ENCODE assay signal across 21 cellular contexts in the genomic region with DNA sequence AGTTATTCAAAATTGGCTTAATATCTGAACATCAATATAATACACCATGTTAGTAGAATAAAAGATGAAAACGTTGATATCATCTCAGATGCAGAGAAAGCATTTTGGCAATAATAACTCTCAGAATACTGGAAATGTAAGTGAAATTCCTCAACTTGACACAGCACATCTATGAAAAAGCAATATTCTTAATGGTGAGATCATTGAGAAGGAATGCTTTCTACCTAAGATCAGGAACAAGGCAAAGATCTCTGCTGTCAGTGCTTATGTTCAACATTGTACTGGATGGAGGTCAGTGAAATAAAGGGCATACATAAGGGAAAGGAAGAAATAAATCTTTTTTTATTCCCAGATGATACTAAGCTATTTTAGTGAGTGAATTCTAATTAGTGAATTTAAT. TPM values are rescaled to one million over a fixed set of nuclear protein-coding genes. Genes with fewer than 3 reads are reported as not detected.
A peak's percentile ranks its signal among the peaks of the same experiment; 100 is the strongest.
DNase-seq lines count a peak whose midpoint lies in the region; ATAC-seq, FAIRE-seq and TF ChIP-seq lines count a peak whose summit lies in the region.
"Had no signal": no experiment of that assay in that cellular context is flagged by ENCODE, and none has a peak within 500 bp of the region (broad histone marks: within the 10 kb centered on the region; RNA-seq: fewer than 3 reads in every experiment).

No MANE protein-coding gene starts in this region.

- H3K4me1 ChIP-seq in IMR-90 (ENCODE audit: control insufficient read depth, insufficient read depth, low read length) (no peaks in the 10 kb centered on the region), trophoblast cell (ENCODE audit: control insufficient read depth in 1 of 2, insufficient read depth in 2 of 2, low read length in 2 of 2) (no peaks in the 10 kb centered on the region)
- H3K4me1 ChIP-seq: BE2C, HAP-1 had no signal

- H2AK5ac ChIP-seq in IMR-90 (ENCODE audit: low read depth, low read length) (no peak overlapping the region), trophoblast cell (ENCODE audit: low read length) (no peak overlapping the region)

- H2BK12ac ChIP-seq in trophoblast cell (ENCODE audit: low read length), result no peak overlapping the region

- no CpG with 5 or more reads among the region's 1 CpG for WGBS in IMR-90 (ENCODE audit: extremely low coverage in 2 of 2, insufficient read length in 1 of 2), 2 experiments
- WGBS in trophoblast cell (ENCODE audit: extremely low coverage, insufficient coverage, insufficient read length), result no CpG with 5 or more reads among the region's 1 CpG

- no peak overlapping the region for H3K4me3 Mint-ChIP-seq in activated naive CD4-positive, alpha-beta T cell treated with anti-CD3 and anti-CD28 coated beads for 36 hours
- H3K4me3 Mint-ChIP-seq: CD4-positive, CD25-positive, alpha-beta regulatory T cell; CD8-positive, alpha-beta memory T cell; IgD-negative memory B cell had no signal

- TF ChIP-seq POLR2A in IMR-90 (IDR thresholded peaks at IDR 0.05; ENCODE audit: low read depth, low read length), result no peak

- H3K9me3 Mint-ChIP-seq in activated naive CD4-positive, alpha-beta T cell treated with anti-CD3 and anti-CD28 coated beads for 36 hours, result no peaks in the 10 kb centered on the region
- H3K9me3 Mint-ChIP-seq: CD8-positive, alpha-beta memory T cell; IgD-negative memory B cell had no signal

- H3K36me3 ChIP-seq in IMR-90 (ENCODE audit: control insufficient read depth, insufficient read depth, low read length), result no peaks in the 10 kb centered on the region
- H3K36me3 ChIP-seq in bronchial epithelial cell (ENCODE audit: control insufficient read depth, insufficient read depth, low read length), result no peaks in the 10 kb centered on the region
- no peaks in the 10 kb centered on the region for H3K36me3 ChIP-seq in trophoblast cell (ENCODE audit: control insufficient read depth in 1 of 2, insufficient read depth in 2 of 2, low read length in 2 of 2)

- H3K9ac ChIP-seq in IMR-90 (ENCODE audit: low read depth, low read length) (no peak overlapping the region), trophoblast cell (ENCODE audit: low read length) (no peak overlapping the region)
- H3K9ac ChIP-seq: GM23248 had no signal

- in situ Hi-C loops in IMR-90 (cut with MboI; ENCODE audit: low sequenced_read_pairs), result no loop called here

- no peaks in the 10 kb centered on the region for H3K27me3 Mint-ChIP-seq in activated naive CD4-positive, alpha-beta T cell treated with anti-CD3 and anti-CD28 coated beads for 36 hours (ENCODE audit: low read depth)
- H3K27me3 Mint-ChIP-seq: CD4-positive, CD25-positive, alpha-beta regulatory T cell; CD8-positive, alpha-beta memory T cell; IgD-negative memory B cell had no signal

- BruUV-seq in IMR-90 (replicated peaks; lab: Mats Ljungman, UMichigan), result no TSS peak

- H3K18ac ChIP-seq in IMR-90 (ENCODE audit: low read depth, low read length) (no peak overlapping the region), trophoblast cell (ENCODE audit: low read length) (no peak overlapping the region)

- TF ChIP-seq CTCF in IMR-90 (conservative IDR thresholded peaks at IDR 0.05; ENCODE audit: low read depth, low read length) (no peak), bronchial epithelial cell (IDR thresholded peaks at IDR 0.05; ENCODE audit: insufficient read depth, low read length, severe bottlenecking) (no peak)

- no peak overlapping the region for H2AK9ac ChIP-seq in IMR-90 (replicated peaks; ENCODE audit: low read depth, low read length, poor library complexity)

- no peak overlapping the region for H2BK15ac ChIP-seq in IMR-90 (ENCODE audit: low read depth, low read length)

- H3K79me1 ChIP-seq in IMR-90 (ENCODE audit: low read depth in 1 of 2, low read length in 2 of 2), result no peaks in the 10 kb centered on the region
- no peaks in the 10 kb centered on the region for H3K79me1 ChIP-seq in trophoblast cell (ENCODE audit: low read length)

- no peak overlapping the region for H4K5ac ChIP-seq in IMR-90 (ENCODE audit: low read depth, low read length)

- H3K36me3 Mint-ChIP-seq in activated naive CD4-positive, alpha-beta T cell treated with anti-CD3 and anti-CD28 coated beads for 36 hours (ENCODE audit: low read depth), result peaks cover 45% of the 10 kb centered on the region

- intact Hi-C loops in IMR-90 (cut with micrococcal nuclease), result no loop called here
- intact Hi-C loops in activated naive CD4-positive, alpha-beta T cell treated with anti-CD3 and anti-CD28 coated beads for 36 hours (cut with micrococcal nuclease), result no loop called here

- H3K4me1 Mint-ChIP-seq in activated naive CD4-positive, alpha-beta T cell treated with anti-CD3 and anti-CD28 coated beads for 36 hours (ENCODE audit: low read depth), result peaks cover 20% of the 10 kb centered on the region

- dilution Hi-C loops in IMR-90 (cut with HindIII; ENCODE audit: low sequenced_read_pairs, unreplicated experiment), result no loop called here

- H3K4me2 ChIP-seq in IMR-90 (ENCODE audit: low read depth, low read length), result no peak overlapping the region
- H3K4me2 ChIP-seq in trophoblast cell (ENCODE audit: low read length), result no peak overlapping the region

- CTCF ChIA-PET in IMR-90 (lab: Yijun Ruan, JAX), result interaction anchor here (0.8 kb wide), 1 partner anchor 10 kb away, joined by 3 read pairs; no protein-coding TSS in a partner anchor
- CTCF ChIA-PET in activated naive CD4-positive, alpha-beta T cell treated with anti-CD3 and anti-CD28 coated beads for 36 hours (lab: Charles Lee), result no interaction called here

- H3K23ac ChIP-seq in IMR-90 (ENCODE audit: low read depth, low read length), result no peak overlapping the region
- H3K23ac ChIP-seq in trophoblast cell (ENCODE audit: low read length), result no peak overlapping the region

- no peak overlapping the region for H2BK5ac ChIP-seq in IMR-90 (ENCODE audit: low read depth, low read length, poor library complexity, severe bottlenecking)
- H2BK5ac ChIP-seq in trophoblast cell (ENCODE audit: low read depth, low read length, poor library complexity), result no peak overlapping the region

- no peak overlapping the region for H3K56ac ChIP-seq in IMR-90 (ENCODE audit: extremely low read depth, insufficient read depth, low read length)

- FAIRE-seq in bronchial epithelial cell (lab: Jason Lieb, UNC), result no peak
- FAIRE-seq: A204.1, G401.6, GM12891, GM19239 had no signal

- H3K27me3 ChIP-seq in IMR-90 (ENCODE audit: control insufficient read depth, insufficient read depth, low read length) (no peaks in the 10 kb centered on the region), bronchial epithelial cell (ENCODE audit: control insufficient read depth, insufficient read depth, low read length) (no peaks in the 10 kb centered on the region), trophoblast cell (ENCODE audit: insufficient read depth, low read length) (no peaks in the 10 kb centered on the region)
- H3K27me3 ChIP-seq: BE2C had no signal

- ATAC-seq in IMR-90 (ENCODE audit: low read depth), result no peak

- H2BK120ac ChIP-seq in IMR-90 (ENCODE audit: low read depth, low read length) (no peak overlapping the region), trophoblast cell (ENCODE audit: insufficient read depth, low read length, poor library complexity) (no peak overlapping the region)

- no peak overlapping the region for H2BK20ac ChIP-seq in IMR-90 (ENCODE audit: low read depth, low read length)

- peak; percentile 5 for DNase-seq in IMR-90
- DNase-seq in bronchial epithelial cell (ENCODE audit: low read depth), result peak; percentile 44
- DNase-seq in iris pigment epithelial cell (ENCODE audit: low read depth), result peak; percentile 28
- peak; percentile 2 to 46 for DNase-seq in trophoblast cell
- no peak for DNase-seq in cerebellar nuclear complex (lab: John Stamatoyannopoulos, UW)
- DNase-seq in NCI-H2196 (lab: John Stamatoyannopoulos, UW; ENCODE audit: unreplicated experiment), result no peak
- no peak for DNase-seq in activated naive CD4-positive, alpha-beta T cell treated with anti-CD3 and anti-CD28 coated beads for 36 hours
- DNase-seq: ACHN; BE2C; C1 segment of cervical spinal cord; CD4-positive, CD25-positive, alpha-beta regulatory T cell; CD8-positive, alpha-beta memory T cell; COR-L47; GM23248 had no signal

- no peak overlapping the region for H4K12ac ChIP-seq in trophoblast cell (ENCODE audit: low read depth, low read length)

- no peaks in the 10 kb centered on the region for H4K20me1 ChIP-seq in IMR-90 (ENCODE audit: insufficient read depth, low read length)

- no peak overlapping the region for H2AFZ ChIP-seq in IMR-90 (replicated peaks; ENCODE audit: low read length, poor library complexity)
- no peak overlapping the region for H2AFZ ChIP-seq in trophoblast cell (ENCODE audit: insufficient read depth, low read length, poor library complexity)
- H2AFZ ChIP-seq: GM23248 had no signal

- H3K27ac Mint-ChIP-seq in activated naive CD4-positive, alpha-beta T cell treated with anti-CD3 and anti-CD28 coated beads for 36 hours, result no peak overlapping the region
- H3K27ac Mint-ChIP-seq: CD4-positive, CD25-positive, alpha-beta regulatory T cell; CD8-positive, alpha-beta memory T cell; IgD-negative memory B cell had no signal

- no peaks in the 10 kb centered on the region for H3K79me2 ChIP-seq in trophoblast cell (ENCODE audit: control insufficient read depth, insufficient read depth, low read length, poor library complexity)

- peaks cover 6% of the 10 kb centered on the region; the same call in 1 of the 2 replicates for H3K9me1 ChIP-seq in IMR-90 (ENCODE audit: insufficient read depth, low read length)

- POLR2A ChIA-PET in IMR-90 (lab: Charles Lee; ENCODE audit: unreplicated experiment), result no interaction called here

- TF ChIP-seq RAD21 in IMR-90 (IDR thresholded peaks at IDR 0.05; ENCODE audit: low read length), result no peak

- H4K8ac ChIP-seq in IMR-90 (ENCODE audit: low read depth in 2 of 2, low read length in 2 of 2) (no peak overlapping the region), trophoblast cell (ENCODE audit: low read depth, low read length) (no peak overlapping the region)

- H3K9me3 ChIP-seq in IMR-90 (ENCODE audit: control insufficient read depth, insufficient read depth, low read length) (no peaks in the 10 kb centered on the region), trophoblast cell (ENCODE audit: insufficient read depth, low read depth, low read length) (no peaks in the 10 kb centered on the region)
- H3K9me3 ChIP-seq: BE2C, HAP-1 had no signal

- no peak overlapping the region for H3K27ac ChIP-seq in IMR-90 (ENCODE audit: insufficient read depth, low read length)
- no peak overlapping the region for H3K27ac ChIP-seq in trophoblast cell (ENCODE audit: low read depth, low read length)
- H3K27ac ChIP-seq: GM23248, HL-60 had no signal

- H3K14ac ChIP-seq in IMR-90 (replicated peaks; ENCODE audit: low read depth, low read length), result no peak overlapping the region
- no peak overlapping the region for H3K14ac ChIP-seq in trophoblast cell (ENCODE audit: low read length)

- H3K4ac ChIP-seq in IMR-90 (ENCODE audit: low read depth, low read length) (no peak overlapping the region), trophoblast cell (ENCODE audit: low read depth, low read length) (no peak overlapping the region)

- no peak overlapping the region for H3K4me3 ChIP-seq in IMR-90 (ENCODE audit: insufficient read depth, low read depth, low read length)
- H3K4me3 ChIP-seq in bronchial epithelial cell (ENCODE audit: low read depth, low read length), result no peak overlapping the region
- no peak overlapping the region for H3K4me3 ChIP-seq in trophoblast cell (ENCODE audit: low read depth, low read length)
- H3K4me3 ChIP-seq: GM23248, HAP-1 had no signal

- H4K91ac ChIP-seq in IMR-90 (ENCODE audit: insufficient read depth, low read depth, low read length) (no peak overlapping the region), trophoblast cell (ENCODE audit: low read depth, low read length) (no peak overlapping the region)

RNA-seq across cellular contexts. Expression of a gene that starts 40.6 kb away (rescaled TPM):
- 13.4 and 33.6 TPM in 2 replicates for total RNA-seq in IMR-90 (2012; rRNA removed)
- polyA plus RNA-seq in IMR-90 (2012; rRNA removed), result 22.4 and 22.5 TPM in 2 replicates
- polyA plus RNA-seq in IMR-90 (2012; cell fraction: cytosol; rRNA removed), result 1.3 and 2.3 TPM in 2 replicates
- 0.32 and 4.2 TPM in 2 replicates for polyA plus RNA-seq in IMR-90 (2012; cell fraction: nucleus; rRNA removed; ENCODE audit: low replicate concordance)
- total RNA-seq in bronchial epithelial cell, result 24.7 and 29.4 TPM in 2 replicates
- polyA plus RNA-seq in trophoblast cell (2013), result 42.8 and 43.0 TPM in 2 replicates
- total RNA-seq in activated naive CD4-positive, alpha-beta T cell treated with anti-CD3 and anti-CD28 coated beads for 36 hours, result 10 to 100 TPM; 37.5 to 39.8 TPM

Comparison
In these comparisons a context has a peak if more than half of its experiments do, and no peak if none do; other contexts are left out.
1. DNase-seq: peak in IMR-90 (single experiment), bronchial epithelial cell (single experiment), iris pigment epithelial cell (single experiment) and trophoblast cell (2 of 2); none in cerebellar nuclear complex (0 of 2), NCI-H2196 (single experiment) and activated naive CD4-positive, alpha-beta T cell treated with anti-CD3 and anti-CD28 coated beads for 36 hours (single experiment).